Comparison of ENCODE assay signal across 1 cellular context in genomic region chr1:22056043-22056442, GRCh38.
TF ChIP-seq lines count a peak whose summit lies in the region.

No MANE protein-coding gene starts in this region.

TF ChIP-seq in HCT116, 20 proteins besides CTCF, POLR2A, EP300 and RAD21 (continued from another document):
- TF ChIP-seq REST (IDR thresholded peaks at IDR 0.05; ENCODE audit: low read depth), result no peak
- no peak for TF ChIP-seq JUND (IDR thresholded peaks at IDR 0.05)
- TF ChIP-seq FOSL1 (IDR thresholded peaks at IDR 0.05; ENCODE audit: low read depth), result no peak
- no peak for TF ChIP-seq ATF3 (IDR thresholded peaks at IDR 0.05)
- TF ChIP-seq MAX (IDR thresholded peaks at IDR 0.05), result no peak
